Comparison of ENCODE assay signal across 8 cellular contexts in the genomic region with DNA sequence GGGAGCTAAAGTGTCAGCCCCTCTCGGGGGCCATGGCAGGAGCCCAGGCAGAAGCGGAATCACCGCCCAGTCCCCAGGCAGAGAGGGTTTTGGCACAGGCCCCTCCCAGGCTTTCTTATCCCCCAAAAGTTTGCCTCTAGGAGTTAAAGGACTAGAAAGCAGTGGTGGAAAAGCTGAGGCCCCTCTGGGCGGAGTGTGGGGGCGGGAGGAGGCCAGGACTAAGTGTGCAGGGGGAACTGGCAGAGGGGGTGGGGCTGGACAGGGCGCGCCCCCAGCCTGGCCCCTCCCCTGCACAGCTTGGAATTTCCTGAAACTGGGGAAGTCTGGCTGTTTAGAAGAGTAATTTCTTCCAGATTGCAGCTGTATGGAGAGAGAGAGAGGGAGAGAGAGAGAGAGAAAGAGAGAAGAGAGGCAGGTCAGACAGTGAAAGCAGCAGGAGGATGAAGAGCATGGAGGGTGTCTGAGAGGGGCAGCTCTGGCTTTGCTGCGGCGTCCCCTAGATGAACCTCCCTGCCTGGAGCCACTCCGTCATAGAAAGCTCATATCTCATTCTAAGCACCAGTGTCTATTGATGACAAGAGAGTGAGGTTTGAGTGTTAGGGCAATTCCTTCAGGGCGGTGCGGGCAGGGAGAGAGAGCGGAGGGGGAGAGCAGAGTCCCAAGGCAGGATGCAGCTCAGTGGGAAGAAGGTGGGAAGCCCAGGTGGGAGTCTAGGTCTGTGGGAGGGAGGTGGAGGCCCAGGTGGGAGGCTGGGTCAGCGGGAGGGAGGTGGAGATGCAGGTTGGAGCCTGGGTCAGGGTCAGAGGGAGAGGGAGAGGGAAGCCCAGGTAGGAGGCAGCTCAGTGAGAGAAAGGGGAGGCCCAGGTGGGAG. TPM values are rescaled to one million over a fixed set of nuclear protein-coding genes. Genes with fewer than 3 reads are reported as not detected.
A peak's percentile ranks its signal among the peaks of the same experiment; 100 is the strongest.
DNase-seq lines count a peak whose midpoint lies in the region; ATAC-seq, FAIRE-seq and TF ChIP-seq lines count a peak whose summit lies in the region.

A gene with protein sequence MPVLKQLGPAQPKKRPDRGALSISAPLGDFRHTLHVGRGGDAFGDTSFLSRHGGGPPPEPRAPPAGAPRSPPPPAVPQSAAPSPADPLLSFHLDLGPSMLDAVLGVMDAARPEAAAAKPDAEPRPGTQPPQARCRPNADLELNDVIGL (minus strand): TSS at position 226 of the 871 bp plus-strand sequence. CDS start 7,749 bp downstream, outside the sequence.

- CTCF ChIA-PET in A549 (lab: Yijun Ruan, JAX), result interaction anchor here (0.6 to 1.8 kb wide), 3 partner anchors 8 to 35 kb away, joined by 3 to 9 read pairs (median 3); no protein-coding TSS in a partner anchor

- ATAC-seq in A549 (peak; percentile 22 to 67; a peak in 5 of 6 replicates), lung (ENCODE audit: insufficient read depth, low FRiP score) (peak; percentile 78), HG02588 (IDR thresholded peaks at IDR 0.05; ENCODE audit: unreplicated experiment) (no peak)

- no peak for TF ChIP-seq EP300 in A549 (IDR thresholded peaks at IDR 0.05)
- no peak for TF ChIP-seq EP300 in Ishikawa (IDR thresholded peaks at IDR 0.05; ENCODE audit: borderline replicate concordance)
- no peak for TF ChIP-seq EP300 in transverse colon (IDR thresholded peaks at IDR 0.05; ENCODE audit: low read depth)

- in situ Hi-C loops in transverse colon (cut with MboI; ENCODE audit: low pct_ligation_motif_present in 1 of 4, low pct_unique_long_range_greater_than_20kb in 1 of 4, low sequenced_read_pairs in 3 of 4), result no loop called here

- WGBS in A549 (ENCODE audit: missing lambda C conversion rate), result 36% methylated on average over 12 of the region's 14 CpGs
- WGBS in lung, 2 donors, result 9 to 10% methylated on average over 14 of the region's 14 CpGs
- 10% methylated on average over 7 to 14 of the region's 14 CpGs for WGBS in transverse colon (ENCODE audit: low coverage in 1 of 2), 2 donors

- TF ChIP-seq POLR2A in A549 (IDR thresholded peaks at IDR 0.05; ENCODE audit: low read length) (no peak), transverse colon (IDR thresholded peaks at IDR 0.05) (peak; percentile 93)

- DNase-seq in A549 (ENCODE audit: low read depth in 1 of 2, low spot score in 1 of 2) (no peak), lung (ENCODE audit: low spot score) (no peak), transverse colon (peak; percentile 86), NCI-H2171 treated with DMSO at 0.1 percent for 48 hours (lab: John Stamatoyannopoulos, UW) (no peak), SHP77 treated with DMSO at 0.1 percent for 48 hours (lab: John Stamatoyannopoulos, UW) (no peak)

- no peaks in the 10 kb centered on the region for H3K36me3 ChIP-seq in duodenal mucosa (ENCODE audit: control insufficient read depth in 1 of 2, insufficient read depth in 2 of 2, low read length in 2 of 2)
- H3K36me3 ChIP-seq in lung (ENCODE audit: control insufficient read depth in 2 of 2, insufficient read depth in 2 of 2, low read length in 2 of 2), result no peaks in the 10 kb centered on the region
- H3K36me3 ChIP-seq in transverse colon, result no peaks in the 10 kb centered on the region

- H3K27ac ChIP-seq in A549 (peak within 1 kb of the TSS in 1 of 2 experiments; percentile 30; a peak in 1 of 6 replicates), duodenal mucosa (ENCODE audit: low read depth, low read length) (peak within 1 kb of the TSS; percentile 81), lung (ENCODE audit: low read depth in 1 of 2, low read length in 1 of 2) (peak within 1 kb of the TSS; percentile 59 to 76), transverse colon (peak within 1 kb of the TSS; percentile 86 to 96 (median 92))

- H3K4me3 ChIP-seq in A549 (no peak within 1 kb of the TSS), duodenal mucosa (ENCODE audit: low read depth in 1 of 2, low read length in 2 of 2) (peak within 1 kb of the TSS; percentile 61 to 72), lung (no peak within 1 kb of the TSS), transverse colon (peak within 1 kb of the TSS; percentile 29 to 63 (median 48))

- intact Hi-C loops in transverse colon (cut with DNase I; ENCODE audit: low total_unique reads), result no loop called here

- no peak for TF ChIP-seq RAD21 in A549 (conservative IDR thresholded peaks at IDR 0.05 in 1 of 2, IDR thresholded peaks at IDR 0.05 in 1 of 2)
- no peak for TF ChIP-seq RAD21 in Ishikawa (IDR thresholded peaks at IDR 0.05; ENCODE audit: low read depth)

- no peak for TF ChIP-seq CTCF in A549 (IDR thresholded peaks at IDR 0.05)
- TF ChIP-seq CTCF in lung (IDR thresholded peaks at IDR 0.05; ENCODE audit: control extremely low read depth, extremely low read depth), result no peak
- no peak for TF ChIP-seq CTCF in transverse colon (IDR thresholded peaks at IDR 0.05)

- FAIRE-seq in A549 (lab: Jason Lieb, UNC), result no peak

- peak within 1 kb of the TSS; percentile 63 to 74 for H3K9ac ChIP-seq in duodenal mucosa (ENCODE audit: low read depth in 1 of 2, low read length in 2 of 2)

- H3K4me1 ChIP-seq in A549 (peaks cover 6% of the 10 kb centered on the region; the same call in 1 of the 3 replicates), duodenal mucosa (ENCODE audit: control insufficient read depth in 1 of 2, insufficient read depth in 2 of 2, low read length in 2 of 2) (peaks cover 24 to 40% of the 10 kb centered on the region in 2 donors), lung (ENCODE audit: control insufficient read depth in 2 of 2, insufficient read depth in 2 of 2, low read length in 2 of 2) (peaks cover 0 to 2% of the 10 kb centered on the region in 2 donors), transverse colon (peaks cover 10 to 48% (median 35%) of the 10 kb centered on the region in 4 donors)

- H3K27me3 ChIP-seq in duodenal mucosa (ENCODE audit: control insufficient read depth in 1 of 2, insufficient read depth in 2 of 2, low read length in 2 of 2) (no peaks in the 10 kb centered on the region), lung (ENCODE audit: control insufficient read depth, insufficient read depth) (no peaks in the 10 kb centered on the region), transverse colon (peaks cover 15% of the 10 kb centered on the region)

- peak within 1 kb of the TSS; percentile 56 for H3K4me2 ChIP-seq in A549

- no peaks in the 10 kb centered on the region for H3K9me3 ChIP-seq in A549
- H3K9me3 ChIP-seq in duodenal mucosa (ENCODE audit: control insufficient read depth in 1 of 2, low read length in 2 of 2), result no peaks in the 10 kb centered on the region
- H3K9me3 ChIP-seq in lung (ENCODE audit: control insufficient read depth in 2 of 2, insufficient read depth in 1 of 2, low read length in 1 of 2), result no peaks in the 10 kb centered on the region
- H3K9me3 ChIP-seq in transverse colon, result no peaks in the 10 kb centered on the region

- POLR2A ChIA-PET in A549 (lab: Yijun Ruan, JAX), result interaction anchor here (1.7 kb wide), 1 partner anchor 10 kb away, joined by 7 read pairs; a partner anchor contains a TSS

TF ChIP-seq in A549, 52 proteins besides CTCF, POLR2A, EP300 and RAD21:
- no peak for TF ChIP-seq RNF2 (IDR thresholded peaks at IDR 0.05; ENCODE audit: borderline replicate concordance, low read depth)
- TF ChIP-seq RARB (CRISPR knock-in tag; IDR thresholded peaks at IDR 0.05), result no peak
- no peak for TF ChIP-seq RFX5 (IDR thresholded peaks at IDR 0.05)
- no peak for TF ChIP-seq JUN (IDR thresholded peaks at IDR 0.05)
- TF ChIP-seq JUNB (IDR thresholded peaks at IDR 0.05), result no peak
- TF ChIP-seq, protein P1, sequence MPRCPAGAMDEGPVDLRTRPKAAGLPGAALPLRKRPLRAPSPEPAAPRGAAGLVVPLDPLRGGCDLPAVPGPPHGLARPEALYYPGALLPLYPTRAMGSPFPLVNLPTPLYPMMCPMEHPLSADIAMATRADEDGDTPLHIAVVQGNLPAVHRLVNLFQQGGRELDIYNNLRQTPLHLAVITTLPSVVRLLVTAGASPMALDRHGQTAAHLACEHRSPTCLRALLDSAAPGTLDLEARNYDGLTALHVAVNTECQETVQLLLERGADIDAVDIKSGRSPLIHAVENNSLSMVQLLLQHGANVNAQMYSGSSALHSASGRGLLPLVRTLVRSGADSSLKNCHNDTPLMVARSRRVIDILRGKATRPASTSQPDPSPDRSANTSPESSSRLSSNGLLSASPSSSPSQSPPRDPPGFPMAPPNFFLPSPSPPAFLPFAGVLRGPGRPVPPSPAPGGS (IDR thresholded peaks at IDR 0.05), result no peak

TF ChIP-seq in Ishikawa, 13 proteins besides CTCF, POLR2A, EP300 and RAD21:
- TF ChIP-seq TEAD4 (IDR thresholded peaks at IDR 0.05) (0 out of 2 replicates have a peak, but pooled peaks have one; percentile 20), YY1 (IDR thresholded peaks at IDR 0.05; ENCODE audit: low read depth) (no peak)

RNA-seq across cellular contexts. Expression of the gene that starts here (rescaled TPM):
- polyA plus RNA-seq in A549 (2011; rRNA removed) (not detected in 2 replicates), A549 (2017; fragmentation: RNase III; extraction: RNeasy Plus Mini Kit Qiagen cat#74134 plus additional on column Dnase treatment) (not detected in 3 replicates), lung (10 to 100 TPM; 15.8 to 17.8 TPM)
- polyA plus RNA-seq in A549 (2012; cell fraction: cytosol; rRNA removed), result 0.16 TPM in 1 of 2 replicates, not detected in the other
- polyA plus RNA-seq in A549 (2012; cell fraction: nucleus; rRNA removed), result not detected in 2 replicates
- polyA minus RNA-seq in A549 (2011; rRNA and poly(A)+ RNA removed), result not detected in 2 replicates
- total RNA-seq in lung (10 to 100 TPM; 24.9 to 25.7 TPM), transverse colon (100 to 1,000 TPM; 210 to 231 (median 214) TPM)

Comparison
In these comparisons a context has a peak if more than half of its experiments do, and no peak if none do; other contexts are left out.
1. RNA of the gene that starts here (total RNA-seq): 210 to 231 TPM in transverse colon; 24.9 to 25.7 TPM in lung; every median in the first group is over 4 times any median in the second.
2. RNA of the gene that starts here (polyA plus RNA-seq): 15.8 to 17.8 TPM in lung; 0.16 TPM in A549; every median in the first group is over 10 times any median in the second.
3. Peak in ATAC-seq and H3K4me2 ChIP-seq in A549; RNA of the gene not detected or under 1 TPM.
4. H3K4me3 ChIP-seq: peak in duodenal mucosa (2 of 2) and transverse colon (4 of 4); none in A549 (single experiment) and lung (single experiment).